In genomic region chr5:74613283-74613682, GRCh38 we compare ENCODE assay signal across 13 cellular contexts.
"Had no signal": no experiment of that assay in that cellular context is flagged by ENCODE, and none has a peak within 500 bp of the region (broad histone marks: within the 10 kb centered on the region; RNA-seq: fewer than 3 reads in every experiment).

No MANE protein-coding gene starts in this region.

- H3K27me3 ChIP-seq: heart left ventricle, pancreas, stomach, uterus had no signal

- ATAC-seq: activated T-helper 17 cell treated with anti-CD3 and anti-CD28 coated beads, Interleukin-2, amount 50 U/mL, for 72 hours; left ventricle myocardium superior had no signal

- H3K4me1 ChIP-seq: heart left ventricle, stomach, uterus had no signal

- H3K36me3 ChIP-seq: heart left ventricle, pancreas, stomach, thoracic aorta, uterus had no signal

- H3K27ac ChIP-seq: heart left ventricle, pancreas, stomach, thoracic aorta, uterus had no signal

- DNase-seq: activated CD4-positive, alpha-beta T cell treated with anti-CD3 and anti-CD28 coated beads, Interleukin-2, amount 10 ng/mL, durations not matched to agents 24 days and 14 days; activated naive CD4-positive, alpha-beta T cell treated with anti-CD3 and anti-CD28 coated beads for 36 hours; activated T-cell treated with anti-CD3 and anti-CD28 coated beads for 4 hours; foreskin melanocyte; heart left ventricle; islet precursor cell; left ventricle myocardium superior; pancreas; stimulated activated CD4-positive, alpha-beta T cell treated with anti-CD3 and anti-CD28 coated beads, Interleukin-15, amount 100 ng/mL, for 24 hours; stomach; uterus had no signal

- H3K4me3 ChIP-seq: heart left ventricle, pancreas, stomach, thoracic aorta, uterus had no signal

- H3K9me3 ChIP-seq: heart left ventricle, pancreas, stomach, thoracic aorta, uterus had no signal
